22 cellular contexts compared by ENCODE assay signal in the genomic region with DNA sequence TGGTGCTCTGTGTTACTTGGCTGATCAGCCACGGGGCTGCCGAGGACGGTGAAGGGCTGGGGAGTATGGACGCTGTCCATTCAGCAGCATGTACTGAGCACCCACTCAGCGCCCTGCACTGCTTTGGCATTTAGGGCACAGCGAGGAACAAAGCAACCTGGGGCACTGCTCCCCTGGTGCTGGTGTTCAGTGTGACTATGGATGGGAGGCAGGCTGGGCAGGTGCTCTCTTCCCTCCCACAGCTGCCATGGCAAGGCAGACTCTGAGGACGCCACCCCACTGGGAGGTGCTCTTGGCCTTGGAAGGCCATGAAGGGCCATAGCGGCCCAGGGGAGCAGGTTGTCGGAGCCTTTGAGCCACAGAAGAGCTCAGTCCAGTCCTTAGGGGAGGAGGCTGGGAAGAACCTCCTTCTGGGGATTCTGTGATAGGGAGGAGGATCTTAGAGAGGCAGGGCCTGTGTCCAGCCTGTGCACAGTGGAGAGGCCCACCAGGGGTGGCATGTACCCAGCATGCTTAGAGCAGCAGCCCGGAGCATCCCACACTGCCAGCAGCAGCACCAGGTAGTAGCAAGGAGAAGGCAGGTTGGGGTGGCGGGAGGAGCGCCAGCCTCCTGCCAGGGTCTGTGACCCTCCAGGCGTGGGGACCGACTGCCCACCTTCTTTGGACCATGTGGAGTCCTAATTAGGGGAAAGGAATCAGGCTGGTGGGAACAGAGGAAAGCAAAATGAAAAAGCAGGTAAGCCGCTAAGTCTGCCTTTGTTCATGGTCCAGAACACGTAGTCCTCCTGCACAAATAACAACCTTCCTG.
DNase-seq lines count a peak whose midpoint lies in the region; ATAC-seq, FAIRE-seq and TF ChIP-seq lines count a peak whose summit lies in the region.
"Had no signal": no experiment of that assay in that cellular context is flagged by ENCODE, and none has a peak within 500 bp of the region (broad histone marks: within the 10 kb centered on the region; RNA-seq: fewer than 3 reads in every experiment).

No MANE protein-coding gene starts in this region.

- H3K23me2 ChIP-seq in H1 (ENCODE audit: low read depth, low read length): no peaks in the 10 kb centered on the region

- H3K9me3 ChIP-seq in right atrium auricular region: peaks cover 0 to 10% of the 10 kb centered on the region in 2 donors
- H3K9me3 ChIP-seq in H1 (ENCODE audit: insufficient read depth in 2 of 2, low read depth in 1 of 2, low read length in 1 of 2): peaks cover 10 to 11% of the 10 kb centered on the region in 2 experiments; a peak in 2 of 4 replicates
- H3K9me3 ChIP-seq in neural progenitor cell (ENCODE audit: low read depth): no peaks in the 10 kb centered on the region
- H3K9me3 ChIP-seq in upper lobe of right lung: peaks cover 10% of the 10 kb centered on the region

- H3K36me3 Mint-ChIP-seq in neural progenitor cell: peaks cover 5% of the 10 kb centered on the region
- no peaks in the 10 kb centered on the region for H3K36me3 Mint-ChIP-seq in activated CD4-positive, alpha-beta T cell treated with anti-CD3 and anti-CD28 coated beads, Interleukin-2, amount 10 ng/mL, durations not matched to agents 24 days and 14 days (ENCODE audit: low read depth)
- H3K36me3 Mint-ChIP-seq: CD8-positive, alpha-beta memory T cell had no signal

- 90% methylated on average over 15 of the region's 16 CpGs; no CpG with 5 or more reads in 1 of the 2 experiments for WGBS in H1 (ENCODE audit: extremely low coverage in 1 of 2, insufficient coverage in 1 of 2, insufficient read length in 1 of 2, insufficient replicate concordance in 2 of 2, low coverage in 1 of 2, low lambda C conversion rate in 2 of 2, missing lambda C conversion rate in 1 of 2), 2 experiments

- no peak overlapping the region for H2AFZ ChIP-seq in H1 (ENCODE audit: low read length)
- no peak overlapping the region for H2AFZ ChIP-seq in neural progenitor cell (replicated peaks)

- no peaks in the 10 kb centered on the region for H3K79me2 ChIP-seq in H1 (ENCODE audit: control insufficient read depth in 1 of 2, insufficient read depth in 2 of 2, low read length in 2 of 2)
- H3K79me2 ChIP-seq in neural progenitor cell (ENCODE audit: low read depth): no peaks in the 10 kb centered on the region

- H3K9ac ChIP-seq in H1 (replicated peaks in 1 of 4; ENCODE audit: extremely low read depth in 1 of 4, low read depth in 3 of 4, low read length in 3 of 4): no peak overlapping the region
- no peak overlapping the region for H3K9ac ChIP-seq in neural progenitor cell

- no peak overlapping the region for H2BK12ac ChIP-seq in H1 (ENCODE audit: low read depth, low read length)

- H3K4ac ChIP-seq in H1 (replicated peaks; ENCODE audit: insufficient read length, low read depth, low read length): no peak overlapping the region

- TF ChIP-seq CTCF in right atrium auricular region (IDR thresholded peaks at IDR 0.05) (no peak), H1 (IDR thresholded peaks at IDR 0.05; ENCODE audit: control extremely low read depth in 1 of 3, insufficient read depth in 1 of 3, low read depth in 1 of 3, low read length in 3 of 3) (no peak), neural progenitor cell (IDR thresholded peaks at IDR 0.05) (no peak), upper lobe of right lung (IDR thresholded peaks at IDR 0.05) (no peak)

- H3K36me3 ChIP-seq in right atrium auricular region (no peaks in the 10 kb centered on the region), H1 (ENCODE audit: control insufficient read depth in 2 of 4, insufficient read depth in 4 of 4, low read length in 3 of 4) (no peaks in the 10 kb centered on the region), neural progenitor cell (no peaks in the 10 kb centered on the region), upper lobe of right lung (no peaks in the 10 kb centered on the region)

- H3K4me3 ChIP-seq in right atrium auricular region: no peak overlapping the region
- no peak overlapping the region for H3K4me3 ChIP-seq in H1 (ENCODE audit: extremely low read depth in 1 of 4, insufficient read depth in 2 of 4, low read depth in 3 of 4, low read length in 4 of 4)
- H3K4me3 ChIP-seq in neural progenitor cell: no peak overlapping the region
- no peak overlapping the region for H3K4me3 ChIP-seq in upper lobe of right lung

- H3K14ac ChIP-seq in H1 (ENCODE audit: insufficient read length): no peak overlapping the region

- H3K4me3 Mint-ChIP-seq in neural progenitor cell: peak overlapping the region; percentile 48
- no peak overlapping the region for H3K4me3 Mint-ChIP-seq in activated CD4-positive, alpha-beta T cell treated with anti-CD3 and anti-CD28 coated beads, Interleukin-2, amount 10 ng/mL, durations not matched to agents 24 days and 14 days
- H3K4me3 Mint-ChIP-seq: CD8-positive, alpha-beta memory T cell had no signal

- H3K27me3 Mint-ChIP-seq in neural progenitor cell (ENCODE audit: insufficient read depth, low read depth): peaks cover 2% of the 10 kb centered on the region
- no peaks in the 10 kb centered on the region for H3K27me3 Mint-ChIP-seq in activated CD4-positive, alpha-beta T cell treated with anti-CD3 and anti-CD28 coated beads, Interleukin-2, amount 10 ng/mL, durations not matched to agents 24 days and 14 days

- H3K4me1 ChIP-seq in right atrium auricular region (no peaks in the 10 kb centered on the region), H1 (replicated peaks in 1 of 4; ENCODE audit: control insufficient read depth in 3 of 4, insufficient read depth in 4 of 4, low read length in 3 of 4) (peaks cover 0 to 3% (median 1%) of the 10 kb centered on the region in 4 experiments; a peak in 3 of 7 replicates), neural progenitor cell (no peaks in the 10 kb centered on the region), upper lobe of right lung (no peaks in the 10 kb centered on the region)

- no peak overlapping the region for H3K23ac ChIP-seq in H1 (ENCODE audit: insufficient read length)

- POLR2A ChIA-PET in H1 (lab: Charles Lee; ENCODE audit: partially characterized antibody): no interaction called here

- TF ChIP-seq EP300 in H1 (IDR thresholded peaks at IDR 0.05; ENCODE audit: borderline replicate concordance in 1 of 2, low read depth in 2 of 2, low read length in 2 of 2): no peak

- no peak for TF ChIP-seq POLR2A in H1 (IDR thresholded peaks at IDR 0.05; ENCODE audit: control extremely low read depth in 1 of 2, low read depth in 2 of 2, low read length in 2 of 2)

- H3K4me1 Mint-ChIP-seq in neural progenitor cell: peaks cover 4% of the 10 kb centered on the region
- H3K4me1 Mint-ChIP-seq in activated CD4-positive, alpha-beta T cell treated with anti-CD3 and anti-CD28 coated beads, Interleukin-2, amount 10 ng/mL, durations not matched to agents 24 days and 14 days: no peaks in the 10 kb centered on the region
- H3K4me1 Mint-ChIP-seq: CD8-positive, alpha-beta memory T cell had no signal

- H3K9me3 Mint-ChIP-seq in neural progenitor cell: peaks cover 17% of the 10 kb centered on the region
- no peaks in the 10 kb centered on the region for H3K9me3 Mint-ChIP-seq in activated CD4-positive, alpha-beta T cell treated with anti-CD3 and anti-CD28 coated beads, Interleukin-2, amount 10 ng/mL, durations not matched to agents 24 days and 14 days
- H3K9me3 Mint-ChIP-seq: CD8-positive, alpha-beta memory T cell had no signal

- no peak overlapping the region for H2BK20ac ChIP-seq in H1 (ENCODE audit: low read length)

- H3F3A ChIP-seq in neural progenitor cell (ENCODE audit: low read depth): no peaks in the 10 kb centered on the region

- ATAC-seq in Right ventricle myocardium superior (ENCODE audit: poor library complexity) (no peak), upper lobe of right lung (peak; percentile 26)
- ATAC-seq: PC-3 had no signal

- CTCF ChIA-PET in H1 (lab: Charles Lee; ENCODE audit: partially characterized antibody): no interaction called here

- peak overlapping the region; percentile 42 for H4K91ac ChIP-seq in H1 (replicated peaks; ENCODE audit: insufficient read length, low read length)

- no peak overlapping the region for H2BK15ac ChIP-seq in H1 (ENCODE audit: low read length)

- DNase-seq in right atrium auricular region (ENCODE audit: low spot score) (peak; percentile 16), Right ventricle myocardium superior (no peak), H1 (ENCODE audit: low read depth in 1 of 2, low spot score in 2 of 2) (peak in 1 of 2 experiments; percentile 33), neural progenitor cell (ENCODE audit: low spot score) (no peak), upper lobe of right lung (no peak), AG08396 (ENCODE audit: low spot score) (no peak)
- DNase-seq in activated naive CD4-positive, alpha-beta T cell (lab: John Stamatoyannopoulos, UW): no peak
- no peak for DNase-seq in activated CD4-positive, alpha-beta T cell treated with anti-CD3 and anti-CD28 coated beads, Interleukin-2, amount 10 ng/mL, durations not matched to agents 24 days and 14 days
- DNase-seq: CD8-positive, alpha-beta memory T cell; EL; GF-D8; H7; Kasumi-1; NCI-H1417 treated with DMSO at 0.1 percent for 48 hours; NCI-H187; NCI-H446; NCI-H526 treated with DMSO at 0.1 percent for 48 hours; PC-3; RPMI8226; SHP77 treated with DMSO at 0.1 percent for 48 hours had no signal

- no peak overlapping the region for H4K8ac ChIP-seq in H1 (ENCODE audit: extremely low read depth, insufficient read depth, low read length)

- no peak overlapping the region for H3K56ac ChIP-seq in H1 (replicated peaks; ENCODE audit: insufficient read length, low read depth, low read length)

- no peak for FAIRE-seq in H1 (lab: Jason Lieb, UNC)
- FAIRE-seq: D721Med had no signal

- no peak overlapping the region for H2AK5ac ChIP-seq in H1 (ENCODE audit: low read depth, low read length)

- H3K79me1 ChIP-seq in H1 (ENCODE audit: low read depth, low read length): no peaks in the 10 kb centered on the region

- intact Hi-C loops in Right ventricle myocardium superior (cut with DNase I) (no loop called here), upper lobe of right lung (cut with DNase I) (no loop called here)
- intact Hi-C loops in activated CD4-positive, alpha-beta T cell treated with anti-CD3 and anti-CD28 coated beads, Interleukin-2, amount 10 ng/mL, durations not matched to agents 24 days and 14 days (cut with micrococcal nuclease): no loop called here

- peak in 1 of 2 experiments; percentile 32; a peak in 2 of 4 replicates for TF ChIP-seq RAD21 in H1 (IDR thresholded peaks at IDR 0.05 in 1 of 2, conservative IDR thresholded peaks at IDR 0.05 in 1 of 2; ENCODE audit: low read depth in 2 of 2, low read length in 2 of 2)

- no peak overlapping the region for H3K27ac Mint-ChIP-seq in neural progenitor cell
- no peak overlapping the region for H3K27ac Mint-ChIP-seq in activated CD4-positive, alpha-beta T cell treated with anti-CD3 and anti-CD28 coated beads, Interleukin-2, amount 10 ng/mL, durations not matched to agents 24 days and 14 days
- H3K27ac Mint-ChIP-seq: CD8-positive, alpha-beta memory T cell had no signal

- H3K27ac ChIP-seq in right atrium auricular region (no peak overlapping the region), H1 (ENCODE audit: low read depth, low read length) (no peak overlapping the region), neural progenitor cell (no peak overlapping the region), upper lobe of right lung (no peak overlapping the region)
- H3K27ac ChIP-seq: C4-2B had no signal

- no peak overlapping the region for H4K5ac ChIP-seq in H1 (ENCODE audit: insufficient read length, low read depth, low read length)

- H3K27me3 ChIP-seq in right atrium auricular region (no peaks in the 10 kb centered on the region), H1 (replicated peaks in 1 of 4; ENCODE audit: control insufficient read depth in 3 of 4, extremely low read depth in 1 of 4, insufficient read depth in 3 of 4, low read length in 3 of 4) (no peaks in the 10 kb centered on the region), neural progenitor cell (no peaks in the 10 kb centered on the region), upper lobe of right lung (no peaks in the 10 kb centered on the region)

- no peak overlapping the region for H3K18ac ChIP-seq in H1 (ENCODE audit: extremely low read depth, low read length)

- no peak overlapping the region for H2BK5ac ChIP-seq in H1 (ENCODE audit: low read depth, low read length)

- no peak overlapping the region for H2BK120ac ChIP-seq in H1 (replicated peaks; ENCODE audit: low read depth, low read length)

- H3K4me2 ChIP-seq in H1 (ENCODE audit: insufficient read depth in 1 of 2, low read depth in 2 of 2, low read length in 2 of 2): no peak overlapping the region
- no peak overlapping the region for H3K4me2 ChIP-seq in neural progenitor cell

- no peaks in the 10 kb centered on the region for H4K20me1 ChIP-seq in H1 (replicated peaks in 1 of 2; ENCODE audit: control insufficient read depth in 1 of 2, insufficient read depth in 2 of 2, low read length in 2 of 2)
- H4K20me1 ChIP-seq in neural progenitor cell (ENCODE audit: low read depth): no peaks in the 10 kb centered on the region
